ENCODE assay signal across 25 cellular contexts in the genomic region with DNA sequence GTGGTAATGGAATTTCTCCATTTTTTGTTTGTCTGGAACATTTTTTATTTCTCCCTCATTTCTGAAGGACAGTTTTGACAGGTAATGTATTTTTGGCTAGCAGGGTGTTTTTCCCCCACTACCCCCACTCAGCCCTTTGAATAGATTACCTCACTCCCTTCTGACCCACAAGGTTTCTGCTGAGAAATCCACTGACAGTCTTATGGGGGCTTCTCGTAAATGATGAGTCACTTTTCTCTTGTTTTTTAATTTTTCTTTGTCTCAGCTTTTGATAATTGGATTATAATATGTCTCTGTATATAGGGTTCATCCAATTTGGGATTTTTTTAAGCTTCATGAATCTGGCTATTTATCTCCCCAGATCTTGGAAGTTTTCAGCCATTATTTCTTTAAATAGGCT.
DNase-seq lines count a peak whose midpoint lies in the region; ATAC-seq and TF ChIP-seq lines count a peak whose summit lies in the region.
"Had no signal": no experiment of that assay in that cellular context is flagged by ENCODE, and none has a peak within 500 bp of the region (broad histone marks: within the 10 kb centered on the region; RNA-seq: fewer than 3 reads in every experiment).

No MANE protein-coding gene starts in this region.

- no peak overlapping the region for H2AK5ac ChIP-seq in IMR-90 (ENCODE audit: low read depth, low read length)

- H2AK9ac ChIP-seq in IMR-90 (replicated peaks; ENCODE audit: low read depth, low read length, poor library complexity) = no peak overlapping the region

- no peak overlapping the region for H3K4me3 Mint-ChIP-seq in activated CD8-positive, alpha-beta T cell treated with anti-CD3 and anti-CD28 coated beads for 36 hours
- no peak overlapping the region for H3K4me3 Mint-ChIP-seq in activated CD8-positive, alpha-beta T cell treated with anti-CD3 and anti-CD28 coated beads, Interleukin-2, amount 10 ng/mL, durations not matched to agents 7 days and 5 days
- H3K4me3 Mint-ChIP-seq in stimulated activated effector memory CD8-positive, alpha-beta T cell treated with anti-CD3 and anti-CD28 coated beads, Interleukin-12 subunit alpha, Interleukin-12 subunit beta, amount 100 ng/mL, for 72 hours = peak overlapping the region; percentile 41
- no peak overlapping the region for H3K4me3 Mint-ChIP-seq in CD14-positive monocyte
- H3K4me3 Mint-ChIP-seq: CD4-positive, alpha-beta memory T cell; GM23338; IgD-negative memory B cell had no signal

- H3K9me3 Mint-ChIP-seq in activated CD8-positive, alpha-beta T cell treated with anti-CD3 and anti-CD28 coated beads for 36 hours = peaks cover 4% of the 10 kb centered on the region
- H3K9me3 Mint-ChIP-seq in activated CD8-positive, alpha-beta T cell treated with anti-CD3 and anti-CD28 coated beads, Interleukin-2, amount 10 ng/mL, durations not matched to agents 7 days and 5 days (ENCODE audit: insufficient read depth) = no peaks in the 10 kb centered on the region
- peaks cover 9% of the 10 kb centered on the region for H3K9me3 Mint-ChIP-seq in stimulated activated effector memory CD8-positive, alpha-beta T cell treated with anti-CD3 and anti-CD28 coated beads, Interleukin-12 subunit alpha, Interleukin-12 subunit beta, amount 100 ng/mL, for 72 hours
- peaks cover 0 to 2% (median 0%) of the 10 kb centered on the region in 7 donors for H3K9me3 Mint-ChIP-seq in CD14-positive monocyte
- H3K9me3 Mint-ChIP-seq: CD4-positive, alpha-beta memory T cell; IgD-negative memory B cell had no signal

- H3K4me1 Mint-ChIP-seq in activated CD8-positive, alpha-beta T cell treated with anti-CD3 and anti-CD28 coated beads for 36 hours (ENCODE audit: low read depth) = peaks cover 36% of the 10 kb centered on the region
- peaks cover 37% of the 10 kb centered on the region for H3K4me1 Mint-ChIP-seq in activated CD8-positive, alpha-beta T cell treated with anti-CD3 and anti-CD28 coated beads, Interleukin-2, amount 10 ng/mL, durations not matched to agents 7 days and 5 days (ENCODE audit: low read depth)
- peaks cover 54% of the 10 kb centered on the region for H3K4me1 Mint-ChIP-seq in stimulated activated effector memory CD8-positive, alpha-beta T cell treated with anti-CD3 and anti-CD28 coated beads, Interleukin-12 subunit alpha, Interleukin-12 subunit beta, amount 100 ng/mL, for 72 hours
- peaks cover 26% of the 10 kb centered on the region for H3K4me1 Mint-ChIP-seq in CD14-positive monocyte

- H2AFZ ChIP-seq in mammary epithelial cell (ENCODE audit: low read depth, low read length) (peak overlapping the region; percentile 87), IMR-90 (replicated peaks; ENCODE audit: low read length, poor library complexity) (no peak overlapping the region)
- H2AFZ ChIP-seq: PC-9 had no signal

- H3K23ac ChIP-seq in IMR-90 (ENCODE audit: low read depth, low read length) = no peak overlapping the region

- BruUV-seq in mammary epithelial cell (replicated peaks; lab: Mats Ljungman, UMichigan) (no TSS peak), IMR-90 (replicated peaks; lab: Mats Ljungman, UMichigan) (no TSS peak)

- H3K4me3 ChIP-seq in mammary epithelial cell (replicated peaks in 1 of 3; ENCODE audit: insufficient read depth in 1 of 3, low read depth in 2 of 3, low read length in 3 of 3) = no peak overlapping the region
- H3K4me3 ChIP-seq in breast epithelium = no peak overlapping the region
- H3K4me3 ChIP-seq in IMR-90 (ENCODE audit: insufficient read depth, low read depth, low read length) = no peak overlapping the region
- H3K4me3 ChIP-seq: BLaER1 treated with 17β-estradiol and CSF1 and Interleukin-3, amounts not matched to agents 10 nM and 100 nM; GM23338; HAP-1; PC-9; SJCRH30 had no signal

- 0 out of 2 replicates have a peak overlapping the region, but pooled peaks have one; percentile 9 for H4K91ac ChIP-seq in IMR-90 (ENCODE audit: insufficient read depth, low read depth, low read length)

- no peak for TF ChIP-seq POLR2A in breast epithelium (IDR thresholded peaks at IDR 0.05)
- no peak for TF ChIP-seq POLR2A in IMR-90 (IDR thresholded peaks at IDR 0.05; ENCODE audit: low read depth, low read length)

- in situ Hi-C loops in mammary epithelial cell (cut with MboI; ENCODE audit: low sequenced_read_pairs in 2 of 2) (loop anchor here (5.0 to 10.0 kb wide), 5 partner anchors 73 to 561 kb away; partner anchors contain the start of gene CCDC71L (in 1 of the 2)), IMR-90 (cut with MboI; ENCODE audit: low sequenced_read_pairs) (no loop called here)

- no peak overlapping the region for H3K14ac ChIP-seq in IMR-90 (replicated peaks; ENCODE audit: low read depth, low read length)

- no peak for DNase-seq in activated CD8-positive, alpha-beta T cell treated with anti-CD3 and anti-CD28 coated beads for 36 hours
- no peak for DNase-seq in activated CD8-positive, alpha-beta T cell treated with anti-CD3 and anti-CD28 coated beads, Interleukin-2, amount 10 ng/mL, durations not matched to agents 7 days and 5 days
- DNase-seq in mammary epithelial cell (no peak), breast epithelium (ENCODE audit: low spot score in 2 of 2) (no peak), IMR-90 (no peak), CD14-positive monocyte (ENCODE audit: low spot score) (no peak), epidermal melanocyte (ENCODE audit: insufficient read length, low spot score) (no peak)
- DNase-seq in stimulated activated effector memory CD8-positive, alpha-beta T cell treated with anti-CD3 and anti-CD28 coated beads, Interleukin-12 subunit alpha, Interleukin-12 subunit beta, amount 100 ng/mL, for 72 hours (ENCODE audit: low spot score in 2 of 2) = no peak
- DNase-seq: AML-193, COR-L47, DMS53, NCI-H1048, NCI-H1417 treated with DMSO at 0.1 percent for 48 hours, NCI-H1694 treated with DMSO at 0.1 percent for 48 hours, NCI-H2081, NCI-H2227 treated with DMSO at 0.1 percent for 48 hours, NCI-H526 treated with DMSO at 0.1 percent for 48 hours, PC-9, SJCRH30 had no signal

- no peaks in the 10 kb centered on the region for H3K27me3 Mint-ChIP-seq in activated CD8-positive, alpha-beta T cell treated with anti-CD3 and anti-CD28 coated beads for 36 hours
- H3K27me3 Mint-ChIP-seq in activated CD8-positive, alpha-beta T cell treated with anti-CD3 and anti-CD28 coated beads, Interleukin-2, amount 10 ng/mL, durations not matched to agents 7 days and 5 days (ENCODE audit: low read depth) = no peaks in the 10 kb centered on the region
- peaks cover 2 to 9% (median 6%) of the 10 kb centered on the region in 3 donors for H3K27me3 Mint-ChIP-seq in CD14-positive monocyte (ENCODE audit: low read depth in 3 of 3)
- H3K27me3 Mint-ChIP-seq: CD4-positive, alpha-beta memory T cell; IgD-negative memory B cell had no signal

- no peaks in the 10 kb centered on the region for H3K36me3 Mint-ChIP-seq in activated CD8-positive, alpha-beta T cell treated with anti-CD3 and anti-CD28 coated beads for 36 hours (ENCODE audit: low read depth)
- H3K36me3 Mint-ChIP-seq in activated CD8-positive, alpha-beta T cell treated with anti-CD3 and anti-CD28 coated beads, Interleukin-2, amount 10 ng/mL, durations not matched to agents 7 days and 5 days (ENCODE audit: low read depth) = no peaks in the 10 kb centered on the region
- no peaks in the 10 kb centered on the region for H3K36me3 Mint-ChIP-seq in stimulated activated effector memory CD8-positive, alpha-beta T cell treated with anti-CD3 and anti-CD28 coated beads, Interleukin-12 subunit alpha, Interleukin-12 subunit beta, amount 100 ng/mL, for 72 hours
- H3K36me3 Mint-ChIP-seq in CD14-positive monocyte = no peaks in the 10 kb centered on the region
- H3K36me3 Mint-ChIP-seq: CD4-positive, alpha-beta memory T cell; IgD-negative memory B cell had no signal

- WGBS in mammary epithelial cell (ENCODE audit: low coverage, missing lambda C conversion rate) = 80% methylated on average over 1 of the region's 1 CpG
- no CpG with 5 or more reads among the region's 1 CpG for WGBS in IMR-90 (ENCODE audit: extremely low coverage in 2 of 2, insufficient read length in 1 of 2), 2 experiments

- POLR2A ChIA-PET in activated CD8-positive, alpha-beta T cell treated with anti-CD3 and anti-CD28 coated beads for 36 hours (lab: Charles Lee) = interaction anchor here (1.3 to 2.1 kb wide), 2 partner anchors 18 to 76 kb away, joined by 4 to 13 read pairs; partner anchors contain the start of gene CCDC71L
- POLR2A ChIA-PET in activated CD8-positive, alpha-beta T cell treated with anti-CD3 and anti-CD28 coated beads, Interleukin-2, amount 10 ng/mL, durations not matched to agents 7 days and 5 days (lab: Charles Lee) = interaction anchor here (0.6 to 2.5 kb wide), 2 partner anchors 75 to 79 kb away, joined by 3 to 11 read pairs; partner anchors contain the start of gene CCDC71L
- POLR2A ChIA-PET in IMR-90 (lab: Charles Lee; ENCODE audit: unreplicated experiment) = no interaction called here

- no peak overlapping the region for H3K4ac ChIP-seq in IMR-90 (ENCODE audit: low read depth, low read length)

- H2BK20ac ChIP-seq in IMR-90 (ENCODE audit: low read depth, low read length) = no peak overlapping the region

- no peak overlapping the region for H2BK5ac ChIP-seq in IMR-90 (ENCODE audit: low read depth, low read length, poor library complexity, severe bottlenecking)

- H4K8ac ChIP-seq in IMR-90 (ENCODE audit: low read depth in 2 of 2, low read length in 2 of 2) = no peak overlapping the region

- dilution Hi-C loops in mammary epithelial cell (cut with HindIII; ENCODE audit: low sequenced_read_pairs) (loop anchor here (10.0 kb wide), 1 partner anchor 251 kb away; no protein-coding TSS in a partner anchor), IMR-90 (cut with HindIII; ENCODE audit: low sequenced_read_pairs, unreplicated experiment) (no loop called here)

- H3K4me1 ChIP-seq in mammary epithelial cell (ENCODE audit: insufficient read depth, low read length) (peaks cover 26% of the 10 kb centered on the region), breast epithelium (no peaks in the 10 kb centered on the region), IMR-90 (ENCODE audit: control insufficient read depth, insufficient read depth, low read length) (peaks cover 8% of the 10 kb centered on the region)
- H3K4me1 ChIP-seq: HAP-1, SJCRH30 had no signal

- H2BK15ac ChIP-seq in IMR-90 (ENCODE audit: low read depth, low read length) = 0 out of 3 replicates have a peak overlapping the region, but pooled peaks have one; percentile 29

- H3K9me1 ChIP-seq in IMR-90 (ENCODE audit: insufficient read depth, low read length) = peaks cover 8% of the 10 kb centered on the region

- H3K9me3 ChIP-seq in mammary epithelial cell (replicated peaks; ENCODE audit: insufficient read depth, low read length) = no peaks in the 10 kb centered on the region
- no peaks in the 10 kb centered on the region for H3K9me3 ChIP-seq in breast epithelium
- no peaks in the 10 kb centered on the region for H3K9me3 ChIP-seq in IMR-90 (ENCODE audit: control insufficient read depth, insufficient read depth, low read length)
- H3K9me3 ChIP-seq: HAP-1, SJCRH30 had no signal

- H4K5ac ChIP-seq in IMR-90 (ENCODE audit: low read depth, low read length) = no peak overlapping the region

- H3K79me2 ChIP-seq in mammary epithelial cell (ENCODE audit: insufficient read depth, low read length) = no peaks in the 10 kb centered on the region

- ATAC-seq in activated CD8-positive, alpha-beta T cell treated with anti-CD3 and anti-CD28 coated beads for 36 hours = no peak
- no peak for ATAC-seq in activated CD8-positive, alpha-beta T cell treated with anti-CD3 and anti-CD28 coated beads, Interleukin-2, amount 10 ng/mL, durations not matched to agents 7 days and 5 days
- no peak for ATAC-seq in IMR-90 (ENCODE audit: low read depth)
- no peak for ATAC-seq in stimulated activated effector memory CD8-positive, alpha-beta T cell treated with anti-CD3 and anti-CD28 coated beads, Interleukin-12 subunit alpha, Interleukin-12 subunit beta, amount 100 ng/mL, for 72 hours
- ATAC-seq: Right ventricle myocardium inferior had no signal

- H3K27ac ChIP-seq in mammary epithelial cell (ENCODE audit: insufficient read depth, low read depth, low read length) (peak overlapping the region; percentile 77), breast epithelium (no peak overlapping the region), IMR-90 (ENCODE audit: insufficient read depth, low read length) (no peak overlapping the region)
- H3K27ac ChIP-seq: BLaER1 treated with 17β-estradiol and CSF1 and Interleukin-3, amounts not matched to agents 10 nM and 100 nM; PC-9; SJCRH30 had no signal

- no peak overlapping the region for H3K9ac ChIP-seq in mammary epithelial cell (ENCODE audit: insufficient read depth, low read length)
- no peak overlapping the region for H3K9ac ChIP-seq in IMR-90 (ENCODE audit: low read depth, low read length)
- H3K9ac ChIP-seq: BLaER1 treated with 17β-estradiol and CSF1 and Interleukin-3, amounts not matched to agents 10 nM and 100 nM had no signal

- CTCF ChIA-PET in activated CD8-positive, alpha-beta T cell treated with anti-CD3 and anti-CD28 coated beads for 36 hours (lab: Charles Lee) = interaction anchor here (0.8 to 3.2 kb wide), 30 partner anchors 15 to 558 kb away, joined by 3 to 138 read pairs (median 7); partner anchors contain the start of gene CCDC71L
- CTCF ChIA-PET in activated CD8-positive, alpha-beta T cell treated with anti-CD3 and anti-CD28 coated beads, Interleukin-2, amount 10 ng/mL, durations not matched to agents 7 days and 5 days (lab: Charles Lee) = interaction anchor here (0.7 to 8.4 kb wide), 19 partner anchors 10 to 559 kb away, joined by 3 to 195 read pairs (median 9); partner anchors contain the start of gene CCDC71L
- CTCF ChIA-PET in mammary epithelial cell (lab: Charles Lee; ENCODE audit: low non-redundant PET) (interaction anchor here (0.7 kb wide), 1 partner anchor 167 kb away, joined by 6 read pairs; no protein-coding TSS in a partner anchor), IMR-90 (lab: Yijun Ruan, JAX) (interaction anchor here (0.6 to 2.6 kb wide), 16 partner anchors 14 to 559 kb away, joined by 3 to 25 read pairs (median 6); no protein-coding TSS in a partner anchor)

- intact Hi-C loops in activated CD8-positive, alpha-beta T cell treated with anti-CD3 and anti-CD28 coated beads for 36 hours (cut with micrococcal nuclease) = loop anchor here (1.0 to 5.0 kb wide), 3 partner anchors 74 to 558 kb away; partner anchors contain the start of gene CCDC71L
- intact Hi-C loops in mammary epithelial cell (cut with micrococcal nuclease) (loop anchor here (1.0 to 5.0 kb wide), 8 partner anchors 17 to 559 kb away; partner anchors contain the start of gene NAMPT), breast epithelium (cut with DNase I; ENCODE audit: low total_unique reads) (no loop called here), IMR-90 (cut with micrococcal nuclease) (loop anchor here (1.0 to 5.0 kb wide), 6 partner anchors 75 to 559 kb away; no protein-coding TSS in a partner anchor), CD14-positive monocyte (cut with micrococcal nuclease) (loop anchor here (1.0 to 10.0 kb wide), 5 partner anchors 33 to 558 kb away; partner anchors contain the start of gene CCDC71L (in 1 of the 2))

- H4K20me1 ChIP-seq in mammary epithelial cell (ENCODE audit: insufficient read depth, low read length) (no peaks in the 10 kb centered on the region), IMR-90 (ENCODE audit: insufficient read depth, low read length) (no peaks in the 10 kb centered on the region)
- H4K20me1 ChIP-seq: BLaER1 treated with 17β-estradiol and CSF1 and Interleukin-3, amounts not matched to agents 10 nM and 100 nM had no signal

- H3K18ac ChIP-seq in IMR-90 (ENCODE audit: low read depth, low read length) = no peak overlapping the region

- H3K56ac ChIP-seq in IMR-90 (ENCODE audit: extremely low read depth, insufficient read depth, low read length) = no peak overlapping the region

- H2BK120ac ChIP-seq in IMR-90 (ENCODE audit: low read depth, low read length) = peak overlapping the region; percentile 47; the same call in 1 of the 2 replicates

- H3K4me2 ChIP-seq in mammary epithelial cell (ENCODE audit: insufficient read depth, low read depth, low read length) = no peak overlapping the region
- H3K4me2 ChIP-seq in IMR-90 (ENCODE audit: low read depth, low read length) = no peak overlapping the region
- H3K4me2 ChIP-seq: BLaER1 treated with 17β-estradiol and CSF1 and Interleukin-3, amounts not matched to agents 10 nM and 100 nM; GM23338; PC-9 had no signal

- H3K27ac Mint-ChIP-seq in activated CD8-positive, alpha-beta T cell treated with anti-CD3 and anti-CD28 coated beads for 36 hours = peak overlapping the region; percentile 63
- no peak overlapping the region for H3K27ac Mint-ChIP-seq in activated CD8-positive, alpha-beta T cell treated with anti-CD3 and anti-CD28 coated beads, Interleukin-2, amount 10 ng/mL, durations not matched to agents 7 days and 5 days
- H3K27ac Mint-ChIP-seq in stimulated activated effector memory CD8-positive, alpha-beta T cell treated with anti-CD3 and anti-CD28 coated beads, Interleukin-12 subunit alpha, Interleukin-12 subunit beta, amount 100 ng/mL, for 72 hours = peak overlapping the region; percentile 77
- H3K27ac Mint-ChIP-seq in CD14-positive monocyte = no peak overlapping the region

- no peaks in the 10 kb centered on the region for H3K27me3 ChIP-seq in mammary epithelial cell (ENCODE audit: insufficient read depth, low read length)
- no peaks in the 10 kb centered on the region for H3K27me3 ChIP-seq in breast epithelium
- no peaks in the 10 kb centered on the region for H3K27me3 ChIP-seq in IMR-90 (ENCODE audit: control insufficient read depth, insufficient read depth, low read length)
- H3K27me3 ChIP-seq: SJCRH30 had no signal

- H3K79me1 ChIP-seq in IMR-90 (ENCODE audit: low read depth in 1 of 2, low read length in 2 of 2) = peaks cover 4 to 23% of the 10 kb centered on the region in 2 experiments; a peak in 2 of 4 replicates

- TF ChIP-seq CTCF in activated CD8-positive, alpha-beta T cell treated with anti-CD3 and anti-CD28 coated beads for 36 hours (IDR thresholded peaks at IDR 0.05) = no peak
- TF ChIP-seq CTCF in mammary epithelial cell (conservative IDR thresholded peaks at IDR 0.05 in 1 of 2, IDR thresholded peaks at IDR 0.05 in 1 of 2; ENCODE audit: extremely low read depth in 1 of 2, insufficient read depth in 1 of 2, low read depth in 1 of 2, low read length in 2 of 2) (no peak), breast epithelium (IDR thresholded peaks at IDR 0.05) (no peak), IMR-90 (conservative IDR thresholded peaks at IDR 0.05; ENCODE audit: low read depth, low read length) (no peak), CD14-positive monocyte (IDR thresholded peaks at IDR 0.05) (no peak)

- H3K36me3 ChIP-seq in mammary epithelial cell (ENCODE audit: insufficient read depth, low read length) = no peaks in the 10 kb centered on the region
- no peaks in the 10 kb centered on the region for H3K36me3 ChIP-seq in breast epithelium
- H3K36me3 ChIP-seq in IMR-90 (ENCODE audit: control insufficient read depth, insufficient read depth, low read length) = no peaks in the 10 kb centered on the region
- H3K36me3 ChIP-seq: BLaER1 treated with 17β-estradiol and CSF1 and Interleukin-3, amounts not matched to agents 10 nM and 100 nM; HAP-1; SJCRH30 had no signal

- no peak for TF ChIP-seq RAD21 in IMR-90 (IDR thresholded peaks at IDR 0.05; ENCODE audit: low read length)

Comparison
In these comparisons a context has a peak if more than half of its experiments do, and no peak if none do; other contexts are left out.
1. H3K27ac Mint-ChIP-seq: peak in activated CD8-positive, alpha-beta T cell treated with anti-CD3 and anti-CD28 coated beads for 36 hours (single experiment) and stimulated activated effector memory CD8-positive, alpha-beta T cell treated with anti-CD3 and anti-CD28 coated beads, Interleukin-12 subunit alpha, Interleukin-12 subunit beta, amount 100 ng/mL, for 72 hours (single experiment); none in activated CD8-positive, alpha-beta T cell treated with anti-CD3 and anti-CD28 coated beads, Interleukin-2, amount 10 ng/mL, durations not matched to agents 7 days and 5 days (single experiment) and CD14-positive monocyte (0 of 7).